11 cellular contexts compared by ENCODE assay signal in genomic region chr18:3380384-3380961, GRCh38.
A peak's percentile ranks its signal among the peaks of the same experiment; 100 is the strongest.
DNase-seq lines count a peak whose midpoint lies in the region; ATAC-seq and TF ChIP-seq lines count a peak whose summit lies in the region.
"Had no signal": no experiment of that assay in that cellular context is flagged by ENCODE, and none has a peak within 500 bp of the region (broad histone marks: within the 10 kb centered on the region; RNA-seq: fewer than 3 reads in every experiment).

No MANE protein-coding gene starts in this region.

- no peaks in the 10 kb centered on the region for H3K9me3 Mint-ChIP-seq in progenitor cell of endocrine pancreas (ENCODE audit: low read depth)

- H3K4me3 Mint-ChIP-seq in progenitor cell of endocrine pancreas (ENCODE audit: low read depth), result no peak overlapping the region

- no peak overlapping the region for H3K27ac Mint-ChIP-seq in progenitor cell of endocrine pancreas

- no peak for ATAC-seq in HG03469 (IDR thresholded peaks at IDR 0.05; ENCODE audit: unreplicated experiment)

- H3K36me3 Mint-ChIP-seq in progenitor cell of endocrine pancreas (ENCODE audit: insufficient read depth), result no peaks in the 10 kb centered on the region

- H3K27me3 Mint-ChIP-seq in progenitor cell of endocrine pancreas, result peaks cover 18% of the 10 kb centered on the region

- peaks cover 16% of the 10 kb centered on the region for H3K4me1 Mint-ChIP-seq in progenitor cell of endocrine pancreas (ENCODE audit: low read depth)

- no peak for TF ChIP-seq CTCF in progenitor cell of endocrine pancreas (IDR thresholded peaks at IDR 0.05; ENCODE audit: unreplicated experiment)

- DNase-seq in activated CD4-positive, alpha-beta T cell treated with anti-CD3 and anti-CD28 coated beads for 48 hours, result peak; percentile 12
- DNase-seq in activated CD4-positive, alpha-beta T cell treated with anti-CD3 and anti-CD28 coated beads, Interleukin-2, amount 50 U/mL, for 1 hour, result no peak
- DNase-seq in MV-4-11 (lab: John Stamatoyannopoulos, UW), result peak; percentile 37
- DNase-seq in central memory CD4-positive, alpha-beta T cell, result peak; percentile 24
- DNase-seq in renal cortical epithelial cell (ENCODE audit: low read depth), result peak; percentile 90
- no peak for DNase-seq in progenitor cell of endocrine pancreas (ENCODE audit: low spot score, unreplicated experiment)
- DNase-seq in DMS79 treated with DMSO at 0.1 percent for 48 hours (lab: John Stamatoyannopoulos, UW), result no peak
- DNase-seq: AML-193, NCI-H1092, pancreas had no signal

Comparison
In these comparisons a context has a peak if more than half of its experiments do, and no peak if none do; other contexts are left out.
1. DNase-seq: peak in activated CD4-positive, alpha-beta T cell treated with anti-CD3 and anti-CD28 coated beads for 48 hours (single experiment), MV-4-11 (single experiment), central memory CD4-positive, alpha-beta T cell (single experiment) and renal cortical epithelial cell (single experiment); none in activated CD4-positive, alpha-beta T cell treated with anti-CD3 and anti-CD28 coated beads, Interleukin-2, amount 50 U/mL, for 1 hour (single experiment), progenitor cell of endocrine pancreas (single experiment) and DMS79 treated with DMSO at 0.1 percent for 48 hours (single experiment).